19 cellular contexts compared by ENCODE assay signal in the genomic region with DNA sequence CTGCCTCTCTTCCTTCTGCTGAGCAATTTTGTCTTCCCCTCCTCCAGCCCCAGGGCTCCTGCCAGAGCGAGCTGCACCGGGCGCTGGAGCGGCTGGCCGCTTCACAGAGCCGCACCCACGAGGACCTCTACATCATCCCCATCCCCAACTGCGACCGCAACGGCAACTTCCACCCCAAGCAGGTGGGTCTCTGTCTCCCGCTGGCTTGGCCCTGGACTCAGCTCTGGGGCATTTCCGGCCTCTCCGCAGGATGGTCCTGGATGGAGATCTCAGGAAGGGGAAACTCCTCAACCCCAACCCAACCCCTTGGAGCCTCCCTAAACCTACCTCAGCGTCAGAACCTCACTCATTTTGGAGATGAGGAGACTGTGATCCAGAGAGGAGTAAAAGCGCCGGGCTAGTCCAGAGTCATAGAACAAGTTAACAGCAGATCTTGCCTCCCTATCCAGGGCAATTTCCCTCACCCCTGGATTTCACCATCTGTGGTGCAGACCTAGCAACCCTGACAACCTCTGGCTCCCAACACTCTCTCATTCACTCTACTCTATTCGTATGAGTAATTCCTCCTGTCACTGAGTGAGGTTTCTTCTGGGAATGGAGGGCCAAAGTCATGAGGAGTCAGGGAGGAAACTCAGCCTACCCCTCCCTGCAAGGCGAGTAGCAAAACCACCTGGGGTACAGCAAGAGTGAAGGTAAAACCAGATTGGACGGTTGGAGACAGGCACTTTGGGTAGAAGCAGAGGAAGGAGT. TPM values are rescaled to one million over a fixed set of nuclear protein-coding genes. Genes with fewer than 3 reads are reported as not detected.
DNase-seq lines count a peak whose midpoint lies in the region; ATAC-seq, FAIRE-seq and TF ChIP-seq lines count a peak whose summit lies in the region.
"Had no signal": no experiment of that assay in that cellular context is flagged by ENCODE, and none has a peak within 500 bp of the region (broad histone marks: within the 10 kb centered on the region; RNA-seq: fewer than 3 reads in every experiment).

No MANE protein-coding gene starts in this region.

- H3K9me3 ChIP-seq in kidney (ENCODE audit: control insufficient read depth in 1 of 2, low read length in 2 of 2) (no peaks in the 10 kb centered on the region), tibial nerve (no peaks in the 10 kb centered on the region)
- H3K9me3 ChIP-seq: heart left ventricle, MG63 had no signal

- ATAC-seq in GM19452 (IDR thresholded peaks at IDR 0.05; ENCODE audit: unreplicated experiment) = no peak
- ATAC-seq: activated CD8-positive, alpha-beta memory T cell treated with anti-CD3 and anti-CD28 coated beads, Interleukin-2, amount 10 ng/mL, durations not matched to agents 7 days and 5 days; heart left ventricle; left cardiac atrium; Right ventricle myocardium inferior had no signal

- H3K9me3 Mint-ChIP-seq in activated naive CD4-positive, alpha-beta T cell treated with anti-CD3 and anti-CD28 coated beads, Interleukin-2, amount 10 ng/mL, durations not matched to agents 7 days and 5 days = no peaks in the 10 kb centered on the region
- no peaks in the 10 kb centered on the region for H3K9me3 Mint-ChIP-seq in activated T-helper 2 cell treated with anti-CD3 and anti-CD28 coated beads, Interferon-gamma antibody, Interleukin-2, Interleukin-4, amounts not matched to agents 10 μg/mL and 5 μg/mL and 100 μg/mL, durations not matched to agents 14 hours and 24 hours and 36 hours
- H3K9me3 Mint-ChIP-seq: activated naive CD4-positive, alpha-beta T cell treated with anti-CD3 and anti-CD28 coated beads, Interleukin-2, amount 50 U/mL, for 24 hours had no signal

- H3K4me1 Mint-ChIP-seq in activated naive CD4-positive, alpha-beta T cell treated with anti-CD3 and anti-CD28 coated beads, Interleukin-2, amount 10 ng/mL, durations not matched to agents 7 days and 5 days = peaks cover 10% of the 10 kb centered on the region
- peaks cover 21% of the 10 kb centered on the region for H3K4me1 Mint-ChIP-seq in activated T-helper 2 cell treated with anti-CD3 and anti-CD28 coated beads, Interferon-gamma antibody, Interleukin-2, Interleukin-4, amounts not matched to agents 10 μg/mL and 5 μg/mL and 100 μg/mL, durations not matched to agents 14 hours and 24 hours and 36 hours (ENCODE audit: low read depth)
- H3K4me1 Mint-ChIP-seq: activated naive CD4-positive, alpha-beta T cell treated with anti-CD3 and anti-CD28 coated beads, Interleukin-2, amount 50 U/mL, for 24 hours had no signal

- H3K27me3 ChIP-seq in tibial nerve = no peaks in the 10 kb centered on the region
- H3K27me3 ChIP-seq: heart left ventricle, MG63 had no signal

- no peak overlapping the region for H3K4me3 ChIP-seq in kidney (ENCODE audit: low read length in 2 of 2)
- H3K4me3 ChIP-seq in tibial nerve = no peak overlapping the region
- H3K4me3 ChIP-seq: heart left ventricle, MG63 had no signal

- FAIRE-seq in kidney (lab: Jason Lieb, UNC) (no peak), HTR-8/SVneo (lab: Jason Lieb, UNC) (no peak)
- FAIRE-seq: TTC549 had no signal

- peaks cover 57% of the 10 kb centered on the region for H3K36me3 Mint-ChIP-seq in activated naive CD4-positive, alpha-beta T cell treated with anti-CD3 and anti-CD28 coated beads, Interleukin-2, amount 10 ng/mL, durations not matched to agents 7 days and 5 days
- peaks cover 61% of the 10 kb centered on the region for H3K36me3 Mint-ChIP-seq in activated T-helper 2 cell treated with anti-CD3 and anti-CD28 coated beads, Interferon-gamma antibody, Interleukin-2, Interleukin-4, amounts not matched to agents 10 μg/mL and 5 μg/mL and 100 μg/mL, durations not matched to agents 14 hours and 24 hours and 36 hours (ENCODE audit: low read depth)
- H3K36me3 Mint-ChIP-seq: activated CD8-positive, alpha-beta memory T cell treated with anti-CD3 and anti-CD28 coated beads, Interleukin-2, amount 10 ng/mL, durations not matched to agents 7 days and 5 days; activated naive CD4-positive, alpha-beta T cell treated with anti-CD3 and anti-CD28 coated beads, Interleukin-2, amount 50 U/mL, for 24 hours had no signal

- DNase-seq in activated naive CD4-positive, alpha-beta T cell treated with anti-CD3 and anti-CD28 coated beads, Interleukin-2, amount 10 ng/mL, durations not matched to agents 7 days and 5 days = no peak
- no peak for DNase-seq in activated naive CD4-positive, alpha-beta T cell treated with anti-CD3 and anti-CD28 coated beads, Interleukin-2, amount 50 U/mL, for 16 hours
- no peak for DNase-seq in activated T-helper 2 cell treated with anti-CD3 and anti-CD28 coated beads, Interferon-gamma antibody, Interleukin-2, Interleukin-4, amounts not matched to agents 10 μg/mL and 5 μg/mL and 100 μg/mL, durations not matched to agents 14 hours and 24 hours and 36 hours (ENCODE audit: low spot score)
- DNase-seq in kidney = peak; percentile 62
- DNase-seq in tibial nerve (ENCODE audit: low spot score in 2 of 2) = no peak
- no peak for DNase-seq in HTR-8/SVneo (ENCODE audit: insufficient read length, low spot score)
- no peak for DNase-seq in NCI-H2081 treated with DMSO at 0.1 percent for 48 hours (lab: John Stamatoyannopoulos, UW)
- DNase-seq: activated CD8-positive, alpha-beta memory T cell treated with anti-CD3 and anti-CD28 coated beads, Interleukin-2, amount 10 ng/mL, durations not matched to agents 7 days and 5 days; central memory CD4-positive, alpha-beta T cell; left cardiac atrium; MG63; naive B cell; NCI-H2107; stimulated activated naive CD4-positive, alpha-beta T cell treated with Interleukin-2 at 50 U/mL for 16 hours had no signal

- CTCF ChIA-PET in activated naive CD4-positive, alpha-beta T cell treated with anti-CD3 and anti-CD28 coated beads, Interleukin-2, amount 10 ng/mL, durations not matched to agents 7 days and 5 days (lab: Charles Lee) = interaction anchor here (0.6 kb wide), 1 partner anchor 22 kb away, joined by 4 read pairs; no protein-coding TSS in a partner anchor

- WGBS in tibial nerve, 2 donors = 74 to 85% methylated on average over 19 of the region's 19 CpGs

- no peak overlapping the region for H3K4me3 Mint-ChIP-seq in activated naive CD4-positive, alpha-beta T cell treated with anti-CD3 and anti-CD28 coated beads, Interleukin-2, amount 10 ng/mL, durations not matched to agents 7 days and 5 days
- no peak overlapping the region for H3K4me3 Mint-ChIP-seq in activated T-helper 2 cell treated with anti-CD3 and anti-CD28 coated beads, Interferon-gamma antibody, Interleukin-2, Interleukin-4, amounts not matched to agents 10 μg/mL and 5 μg/mL and 100 μg/mL, durations not matched to agents 14 hours and 24 hours and 36 hours (ENCODE audit: low read depth)
- H3K4me3 Mint-ChIP-seq: activated CD8-positive, alpha-beta memory T cell treated with anti-CD3 and anti-CD28 coated beads, Interleukin-2, amount 10 ng/mL, durations not matched to agents 7 days and 5 days; activated naive CD4-positive, alpha-beta T cell treated with anti-CD3 and anti-CD28 coated beads, Interleukin-2, amount 50 U/mL, for 24 hours; naive B cell had no signal

- no peak overlapping the region for H3K9ac ChIP-seq in kidney (ENCODE audit: low read length in 2 of 2)

- H3K4me1 ChIP-seq in kidney (ENCODE audit: control insufficient read depth in 1 of 2, insufficient read depth in 1 of 2, low read depth in 1 of 2, low read length in 2 of 2) = peaks cover 43 to 56% of the 10 kb centered on the region in 2 donors
- peaks cover 0 to 94% (median 61%) of the 10 kb centered on the region in 4 donors for H3K4me1 ChIP-seq in tibial nerve

- TF ChIP-seq EP300 in tibial nerve (IDR thresholded peaks at IDR 0.05) = no peak

- peaks cover 12% of the 10 kb centered on the region for H3K27me3 Mint-ChIP-seq in activated naive CD4-positive, alpha-beta T cell treated with anti-CD3 and anti-CD28 coated beads, Interleukin-2, amount 10 ng/mL, durations not matched to agents 7 days and 5 days
- H3K27me3 Mint-ChIP-seq in activated T-helper 2 cell treated with anti-CD3 and anti-CD28 coated beads, Interferon-gamma antibody, Interleukin-2, Interleukin-4, amounts not matched to agents 10 μg/mL and 5 μg/mL and 100 μg/mL, durations not matched to agents 14 hours and 24 hours and 36 hours (ENCODE audit: low read depth) = no peaks in the 10 kb centered on the region
- H3K27me3 Mint-ChIP-seq: activated naive CD4-positive, alpha-beta T cell treated with anti-CD3 and anti-CD28 coated beads, Interleukin-2, amount 50 U/mL, for 24 hours; naive B cell had no signal

- TF ChIP-seq POLR2A in tibial nerve (IDR thresholded peaks at IDR 0.05) = no peak

- intact Hi-C loops in activated T-helper 2 cell treated with anti-CD3 and anti-CD28 coated beads, Interferon-gamma antibody, Interleukin-2, Interleukin-4, amounts not matched to agents 10 μg/mL and 5 μg/mL and 100 μg/mL, durations not matched to agents 14 hours and 24 hours and 36 hours (cut with micrococcal nuclease) = no loop called here
- intact Hi-C loops in kidney (cut with DNase I) = no loop called here

- peak overlapping the region; percentile 67 for H3K27ac Mint-ChIP-seq in activated naive CD4-positive, alpha-beta T cell treated with anti-CD3 and anti-CD28 coated beads, Interleukin-2, amount 10 ng/mL, durations not matched to agents 7 days and 5 days
- peak overlapping the region; percentile 33 for H3K27ac Mint-ChIP-seq in activated T-helper 2 cell treated with anti-CD3 and anti-CD28 coated beads, Interferon-gamma antibody, Interleukin-2, Interleukin-4, amounts not matched to agents 10 μg/mL and 5 μg/mL and 100 μg/mL, durations not matched to agents 14 hours and 24 hours and 36 hours
- H3K27ac Mint-ChIP-seq: activated CD8-positive, alpha-beta memory T cell treated with anti-CD3 and anti-CD28 coated beads, Interleukin-2, amount 10 ng/mL, durations not matched to agents 7 days and 5 days; activated naive CD4-positive, alpha-beta T cell treated with anti-CD3 and anti-CD28 coated beads, Interleukin-2, amount 50 U/mL, for 24 hours had no signal

- peak overlapping the region in 1 of 2 donors; percentile 34 for H3K27ac ChIP-seq in kidney (ENCODE audit: low read depth in 2 of 2, low read length in 2 of 2)
- H3K27ac ChIP-seq in tibial nerve = peak overlapping the region; percentile 17 to 95 (median 60)

- TF ChIP-seq CTCF in kidney (IDR thresholded peaks at IDR 0.05; ENCODE audit: borderline replicate concordance, extremely low read depth, insufficient read depth) (no peak), tibial nerve (IDR thresholded peaks at IDR 0.05) (no peak)

- H3K36me3 ChIP-seq in kidney (ENCODE audit: control insufficient read depth in 1 of 2, insufficient read depth in 2 of 2, low read length in 2 of 2) (peaks cover 19 to 46% of the 10 kb centered on the region in 2 donors), tibial nerve (peaks cover 0 to 51% (median 3%) of the 10 kb centered on the region in 3 donors)
- H3K36me3 ChIP-seq: MG63 had no signal

RNA-seq across cellular contexts. Expression of a gene that starts 10.8 kb away (rescaled TPM):
- total RNA-seq in activated T-helper 2 cell treated with anti-CD3 and anti-CD28 coated beads, Interferon-gamma antibody, Interleukin-2, Interleukin-4, amounts not matched to agents 10 μg/mL and 5 μg/mL and 100 μg/mL, durations not matched to agents 14 hours and 24 hours and 36 hours = 54.6 and 59.3 TPM in 2 replicates
- total RNA-seq in kidney (743 TPM), tibial nerve (1,000 to 10,000 TPM in 1 of 4 donors, 100 to 1,000 TPM in 3; 675 to 1,301 (median 748) TPM)
- 545 TPM for polyA plus RNA-seq in kidney (ENCODE audit: insufficient read depth, low read depth, low replicate concordance)

RNA-seq across cellular contexts. Expression of a gene that starts 36.4 kb away (rescaled TPM):
- 193 and 199 TPM in 2 replicates for total RNA-seq in activated T-helper 2 cell treated with anti-CD3 and anti-CD28 coated beads, Interferon-gamma antibody, Interleukin-2, Interleukin-4, amounts not matched to agents 10 μg/mL and 5 μg/mL and 100 μg/mL, durations not matched to agents 14 hours and 24 hours and 36 hours
- 2.7 TPM for total RNA-seq in kidney
- polyA plus RNA-seq in kidney (ENCODE audit: insufficient read depth, low read depth, low replicate concordance) = 0.82 TPM
- 1 to 10 TPM in 3 of 4 donors, under 1 TPM in 1; 0.21 to 7.1 (median 2.6) TPM for total RNA-seq in tibial nerve

RNA-seq across cellular contexts. Expression of a gene that starts 47.4 kb away (rescaled TPM):
- total RNA-seq in activated T-helper 2 cell treated with anti-CD3 and anti-CD28 coated beads, Interferon-gamma antibody, Interleukin-2, Interleukin-4, amounts not matched to agents 10 μg/mL and 5 μg/mL and 100 μg/mL, durations not matched to agents 14 hours and 24 hours and 36 hours = 8.7 and 9.0 TPM in 2 replicates
- total RNA-seq in kidney (0.31 TPM), tibial nerve (under 1 TPM in 1 of 4 donors, not detected in 3; 0.30 TPM)
- 2.2 TPM for polyA plus RNA-seq in kidney (ENCODE audit: insufficient read depth, low read depth, low replicate concordance)
- total RNA-seq: left cardiac atrium, Right ventricle myocardium inferior had no signal
- polyA plus RNA-seq: heart left ventricle had no signal

Comparison
In these comparisons a context has a peak if more than half of its experiments do, and no peak if none do; other contexts are left out.
1. RNA of a gene that starts 10.8 kb away (total RNA-seq): 675 to 1,301 TPM in tibial nerve and 743 TPM in kidney (single experiment); 54.6 to 59.3 TPM in activated T-helper 2 cell treated with anti-CD3 and anti-CD28 coated beads, Interferon-gamma antibody, Interleukin-2, Interleukin-4, amounts not matched to agents 10 μg/mL and 5 μg/mL and 100 μg/mL, durations not matched to agents 14 hours and 24 hours and 36 hours; every median in the first group is over 10 times any median in the second.
2. RNA of a gene that starts 36.4 kb away (total RNA-seq): 193 to 199 TPM in activated T-helper 2 cell treated with anti-CD3 and anti-CD28 coated beads, Interferon-gamma antibody, Interleukin-2, Interleukin-4, amounts not matched to agents 10 μg/mL and 5 μg/mL and 100 μg/mL, durations not matched to agents 14 hours and 24 hours and 36 hours; 0.21 to 7.1 TPM in tibial nerve and 2.7 TPM in kidney (single experiment); every median in the first group is over 10 times any median in the second.